Comparison of ENCODE assay signal across 30 cellular contexts in the genomic region with DNA sequence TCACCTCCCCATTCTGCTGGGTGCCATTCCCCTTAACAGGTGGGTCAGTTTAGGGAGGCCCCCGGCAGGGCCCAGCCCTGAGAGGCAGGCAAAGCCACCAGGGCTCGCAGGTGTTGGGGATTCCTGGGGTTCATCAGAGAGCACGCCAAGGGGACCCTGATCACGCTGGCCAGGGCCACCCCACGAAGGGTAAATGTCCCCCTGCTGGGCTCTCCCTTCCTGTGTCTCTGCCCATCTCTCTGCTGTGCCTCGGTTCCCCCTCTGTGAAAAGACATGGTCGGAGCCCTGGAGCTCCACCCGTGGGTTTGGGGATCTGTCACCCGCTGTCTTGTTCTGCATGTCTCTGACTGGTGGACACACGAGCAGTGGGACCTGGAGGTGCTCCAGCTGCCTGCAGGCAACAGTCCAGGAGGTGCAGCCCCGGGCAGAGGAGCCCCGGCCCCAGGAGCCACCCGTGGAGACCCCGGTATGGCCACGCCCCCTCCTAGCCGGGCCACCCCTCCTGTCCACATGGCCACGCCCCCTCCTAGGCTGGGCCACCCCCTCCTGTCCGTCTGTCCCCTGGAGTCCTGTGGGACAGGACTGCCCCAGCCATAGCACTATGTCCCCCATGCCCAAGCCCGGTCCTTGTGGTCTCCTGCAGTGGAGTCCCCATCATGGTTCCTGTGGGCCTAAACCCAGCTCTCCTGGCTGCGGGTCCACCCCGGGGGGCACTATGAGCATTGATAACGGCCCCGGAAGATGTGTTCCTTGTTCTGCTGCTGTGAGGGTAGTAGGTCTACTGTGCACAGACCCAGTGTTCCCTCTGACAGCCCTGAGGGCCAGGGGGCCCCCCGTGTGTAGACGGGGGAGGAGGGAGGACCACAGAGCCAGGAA. TPM values are rescaled to one million over a fixed set of nuclear protein-coding genes. Genes with fewer than 3 reads are reported as not detected.
DNase-seq lines count a peak whose midpoint lies in the region; ATAC-seq lines count a peak whose summit lies in the region.
"Had no signal": no experiment of that assay in that cellular context is flagged by ENCODE, and none has a peak within 500 bp of the region (broad histone marks: within the 10 kb centered on the region; RNA-seq: fewer than 3 reads in every experiment).

No MANE protein-coding gene starts in this region.

- in situ Hi-C loops in SK-MEL-5 (cut with HindIII; ENCODE audit: low pct_unique_long_range_greater_than_20kb, low sequenced_read_pairs) = no loop called here

- ATAC-seq in HG02642 (IDR thresholded peaks at IDR 0.05; ENCODE audit: poor library complexity, unreplicated experiment) = no peak
- ATAC-seq: activated CD8-positive, alpha-beta T cell treated with anti-CD3 and anti-CD28 coated beads for 36 hours; GM12878; heart left ventricle; naive thymus-derived CD4-positive, alpha-beta T cell had no signal

- peak; percentile 37 for DNase-seq in DMS 273 (lab: John Stamatoyannopoulos, UW; ENCODE audit: unreplicated experiment)
- DNase-seq in DMS 273 treated with DMSO at 0.1 percent for 48 hours (lab: John Stamatoyannopoulos, UW) = no peak
- peak; percentile 52 for DNase-seq in GM03348 (ENCODE audit: low spot score)
- DNase-seq in SK-MEL-5 (ENCODE audit: low read depth, low spot score) = peak; percentile 28
- DNase-seq in iPS-NIHi7 (ENCODE audit: extremely low spot score) = peak; percentile 76
- no peak for DNase-seq in NCI-H510A (lab: John Stamatoyannopoulos, UW)
- no peak for DNase-seq in NCI-H2196 treated with DMSO at 0.1 percent for 48 hours (lab: John Stamatoyannopoulos, UW; ENCODE audit: unreplicated experiment)
- DNase-seq: activated CD4-positive, CD25-positive, alpha-beta regulatory T cell; activated CD8-positive, alpha-beta T cell treated with anti-CD3 and anti-CD28 coated beads for 36 hours; activated gamma-delta T cell treated with Interleukin-2 at 50 U/mL for 16 hours; activated T-cell treated with anti-CD3 and anti-CD28 coated beads for 4 hours; DMS79 treated with DMSO at 0.1 percent for 48 hours; H9; NCI-H2081; NK-92 treated with Interleukin-12 subunit alpha and Interleukin-12 subunit beta, amount 100 ng/mL, for 24 hours; retina; stimulated activated CD4-positive, alpha-beta T cell treated with anti-CD3 and anti-CD28 coated beads, Interleukin-2, amount 100 ng/mL, for 24 hours had no signal

RNA-seq across cellular contexts. Expression of a gene that starts 6.5 kb away (rescaled TPM):
- total RNA-seq in SK-MEL-5 (2014; rRNA removed; shearing (Covaris generic)) = not detected in 2 replicates
- polyA plus RNA-seq in SK-MEL-5 (2015; cell fraction: cytosol; rRNA removed) = not detected in 2 replicates
- not detected in 2 replicates for polyA plus RNA-seq in SK-MEL-5 (2015; cell fraction: nucleus; rRNA removed)
- total RNA-seq: activated CD8-positive, alpha-beta T cell treated with anti-CD3 and anti-CD28 coated beads for 36 hours; CD8-positive, alpha-beta memory T cell; M059J; NCI-H460; osteoblast; SJSA1; upper lobe of left lung had no signal

RNA-seq across cellular contexts. Expression of a gene that starts 7.7 kb away (rescaled TPM):
- 81.4 and 82.0 TPM in 2 replicates for total RNA-seq in SK-MEL-5 (2014; rRNA removed; shearing (Covaris generic))
- polyA plus RNA-seq in SK-MEL-5 (2015; cell fraction: cytosol; rRNA removed) = 72.8 and 79.6 TPM in 2 replicates
- 140 and 149 TPM in 2 replicates for polyA plus RNA-seq in SK-MEL-5 (2015; cell fraction: nucleus; rRNA removed)

RNA-seq across cellular contexts. Expression of a gene that starts 30.5 kb away (rescaled TPM):
- not detected in 2 replicates for total RNA-seq in SK-MEL-5 (2014; rRNA removed; shearing (Covaris generic))
- not detected in 2 replicates for polyA plus RNA-seq in SK-MEL-5 (2015; cell fraction: cytosol; rRNA removed)
- polyA plus RNA-seq in SK-MEL-5 (2015; cell fraction: nucleus; rRNA removed) = not detected in 2 replicates
- total RNA-seq: activated CD8-positive, alpha-beta T cell treated with anti-CD3 and anti-CD28 coated beads for 36 hours; adrenal gland; CD8-positive, alpha-beta memory T cell; GM12878; heart left ventricle; M059J; naive thymus-derived CD4-positive, alpha-beta T cell; NCI-H460; osteoblast; SJSA1; smooth muscle cell; T-helper 2 cell treated with Interferon-gamma antibody and Interleukin-4, amounts not matched to agents 100 ng/mL and 5 ng/mL, for 36 hours; upper lobe of left lung had no signal
- polyA plus RNA-seq: adrenal gland; CD8-positive, alpha-beta memory T cell; GM12878; heart left ventricle; naive thymus-derived CD4-positive, alpha-beta T cell; smooth muscle cell had no signal

RNA-seq across cellular contexts. Expression of a gene that starts 47.0 kb away (rescaled TPM):
- 5.0 and 11.0 TPM in 2 replicates for total RNA-seq in SK-MEL-5 (2014; rRNA removed; shearing (Covaris generic))
- 10.8 and 11.8 TPM in 2 replicates for polyA plus RNA-seq in SK-MEL-5 (2015; cell fraction: cytosol; rRNA removed)
- 29.8 and 35.6 TPM in 2 replicates for polyA plus RNA-seq in SK-MEL-5 (2015; cell fraction: nucleus; rRNA removed)

RNA-seq across cellular contexts. Expression of a gene that starts 51.4 kb away (rescaled TPM):
- 0.05 and 0.29 TPM in 2 replicates for total RNA-seq in SK-MEL-5 (2014; rRNA removed; shearing (Covaris generic))
- 0.43 and 2.6 TPM in 2 replicates for polyA plus RNA-seq in SK-MEL-5 (2015; cell fraction: cytosol; rRNA removed)
- polyA plus RNA-seq in SK-MEL-5 (2015; cell fraction: nucleus; rRNA removed) = 1.5 and 2.7 TPM in 2 replicates
- total RNA-seq: osteoblast had no signal

Comparison
In these comparisons a context has a peak if more than half of its experiments do, and no peak if none do; other contexts are left out.
1. DNase-seq: peak in DMS 273 (single experiment), GM03348 (single experiment), SK-MEL-5 (single experiment) and iPS-NIHi7 (single experiment); none in DMS 273 treated with DMSO at 0.1 percent for 48 hours (single experiment), NCI-H510A (single experiment) and NCI-H2196 treated with DMSO at 0.1 percent for 48 hours (single experiment).